In genomic region chr1:94961994-94962744, GRCh38 we compare ENCODE assay signal across 7 cellular contexts. TPM values are rescaled to one million over a fixed set of nuclear protein-coding genes. Genes with fewer than 3 reads are reported as not detected.
DNase-seq lines count a peak whose midpoint lies in the region; ATAC-seq and TF ChIP-seq lines count a peak whose summit lies in the region.

No MANE protein-coding gene starts in this region.

- no peaks in the 10 kb centered on the region for H3K36me3 Mint-ChIP-seq in stimulated activated naive B cell treated with anti-CD40 and anti-IgM and Interleukin-4, amounts not matched to agents 10 μg/mL and 1 μg/mL and 100 μg/mL, for 72 hours

- H3K9me3 ChIP-seq in right cardiac atrium (ENCODE audit: control insufficient read depth, low read length): no peaks in the 10 kb centered on the region
- no peaks in the 10 kb centered on the region for H3K9me3 ChIP-seq in BE2C
- 0 out of 2 replicates have a peak, but pooled peaks cover 3% of the 10 kb centered on the region for H3K9me3 ChIP-seq in SJCRH30 (replicated peaks)

- DNase-seq in right cardiac atrium (no peak), superior temporal gyrus (ENCODE audit: extremely low spot score) (no peak), BE2C (no peak), SJCRH30 (no peak)
- DNase-seq in stimulated activated naive B cell treated with anti-CD40 and anti-IgM and Interleukin-4, amounts not matched to agents 10 μg/mL and 1 μg/mL and 100 μg/mL, for 72 hours: no peak

- H3K27ac Mint-ChIP-seq in stimulated activated naive B cell treated with anti-CD40 and anti-IgM and Interleukin-4, amounts not matched to agents 10 μg/mL and 1 μg/mL and 100 μg/mL, for 72 hours: peak overlapping the region; percentile 95

- peak overlapping the region; percentile 83 for H3K27ac ChIP-seq in VCaP
- no peak overlapping the region for H3K27ac ChIP-seq in right cardiac atrium (ENCODE audit: low read length)
- H3K27ac ChIP-seq in SJCRH30: no peak overlapping the region

- 57% methylated on average over 5 of the region's 5 CpGs for WGBS in right cardiac atrium

- intact Hi-C loops in right cardiac atrium (cut with DNase I): loop anchor here in 1 of 4 donors (5.0 kb wide), 1 partner anchor 35 kb away; the partner anchor contains the start of gene CNN3

- no peaks in the 10 kb centered on the region for H3K9me3 Mint-ChIP-seq in stimulated activated naive B cell treated with anti-CD40 and anti-IgM and Interleukin-4, amounts not matched to agents 10 μg/mL and 1 μg/mL and 100 μg/mL, for 72 hours

- H3K4me3 ChIP-seq in right cardiac atrium (ENCODE audit: low read length): peak overlapping the region; percentile 49
- H3K4me3 ChIP-seq in BE2C (ENCODE audit: low read depth, low read length): no peak overlapping the region
- H3K4me3 ChIP-seq in SJCRH30: no peak overlapping the region

- peak; percentile 4 for ATAC-seq in GM19351 (IDR thresholded peaks at IDR 0.05; ENCODE audit: unreplicated experiment)
- peak in 1 of 2 donors; percentile 25 for ATAC-seq in right cardiac atrium
- ATAC-seq in stimulated activated naive B cell treated with anti-CD40 and anti-IgM and Interleukin-4, amounts not matched to agents 10 μg/mL and 1 μg/mL and 100 μg/mL, for 72 hours (replicated peaks): no peak

- H3K36me3 ChIP-seq in BE2C (no peaks in the 10 kb centered on the region), SJCRH30 (no peaks in the 10 kb centered on the region)

- H3K4me1 ChIP-seq in right cardiac atrium (ENCODE audit: control insufficient read depth, insufficient read depth, low read length) (peaks cover 3% of the 10 kb centered on the region), BE2C (no peaks in the 10 kb centered on the region), SJCRH30 (no peaks in the 10 kb centered on the region)

- no peaks in the 10 kb centered on the region for H3K27me3 Mint-ChIP-seq in stimulated activated naive B cell treated with anti-CD40 and anti-IgM and Interleukin-4, amounts not matched to agents 10 μg/mL and 1 μg/mL and 100 μg/mL, for 72 hours

- TF ChIP-seq CTCF in VCaP (conservative IDR thresholded peaks at IDR 0.05): no peak
- no peak for TF ChIP-seq CTCF in BE2C (IDR thresholded peaks at IDR 0.05; ENCODE audit: low read depth, low read length)

- H3K4me3 Mint-ChIP-seq in stimulated activated naive B cell treated with anti-CD40 and anti-IgM and Interleukin-4, amounts not matched to agents 10 μg/mL and 1 μg/mL and 100 μg/mL, for 72 hours: peak overlapping the region; percentile 80 to 90

- H3K27me3 ChIP-seq in right cardiac atrium (ENCODE audit: control insufficient read depth, insufficient read depth) (no peaks in the 10 kb centered on the region), BE2C (no peaks in the 10 kb centered on the region), SJCRH30 (no peaks in the 10 kb centered on the region)

- H3K4me1 Mint-ChIP-seq in stimulated activated naive B cell treated with anti-CD40 and anti-IgM and Interleukin-4, amounts not matched to agents 10 μg/mL and 1 μg/mL and 100 μg/mL, for 72 hours: peaks cover 5 to 26% of the 10 kb centered on the region in 2 donors

RNA-seq across cellular contexts. Expression of gene CNN3, which starts 35.3 kb away (rescaled TPM):
- 100 to 1,000 TPM; 105 to 162 (median 112) TPM for total RNA-seq in right cardiac atrium
- 61.2 TPM for polyA plus RNA-seq in right cardiac atrium
- 101 TPM for polyA plus RNA-seq in BE2C (2012; ENCODE audit: insufficient read depth, insufficient read length, low read depth)
- 380 and 387 TPM in 2 replicates for total RNA-seq in SJCRH30 (2014; rRNA removed; shearing (Covaris generic))
